8 cellular contexts compared by ENCODE assay signal in the genomic region with DNA sequence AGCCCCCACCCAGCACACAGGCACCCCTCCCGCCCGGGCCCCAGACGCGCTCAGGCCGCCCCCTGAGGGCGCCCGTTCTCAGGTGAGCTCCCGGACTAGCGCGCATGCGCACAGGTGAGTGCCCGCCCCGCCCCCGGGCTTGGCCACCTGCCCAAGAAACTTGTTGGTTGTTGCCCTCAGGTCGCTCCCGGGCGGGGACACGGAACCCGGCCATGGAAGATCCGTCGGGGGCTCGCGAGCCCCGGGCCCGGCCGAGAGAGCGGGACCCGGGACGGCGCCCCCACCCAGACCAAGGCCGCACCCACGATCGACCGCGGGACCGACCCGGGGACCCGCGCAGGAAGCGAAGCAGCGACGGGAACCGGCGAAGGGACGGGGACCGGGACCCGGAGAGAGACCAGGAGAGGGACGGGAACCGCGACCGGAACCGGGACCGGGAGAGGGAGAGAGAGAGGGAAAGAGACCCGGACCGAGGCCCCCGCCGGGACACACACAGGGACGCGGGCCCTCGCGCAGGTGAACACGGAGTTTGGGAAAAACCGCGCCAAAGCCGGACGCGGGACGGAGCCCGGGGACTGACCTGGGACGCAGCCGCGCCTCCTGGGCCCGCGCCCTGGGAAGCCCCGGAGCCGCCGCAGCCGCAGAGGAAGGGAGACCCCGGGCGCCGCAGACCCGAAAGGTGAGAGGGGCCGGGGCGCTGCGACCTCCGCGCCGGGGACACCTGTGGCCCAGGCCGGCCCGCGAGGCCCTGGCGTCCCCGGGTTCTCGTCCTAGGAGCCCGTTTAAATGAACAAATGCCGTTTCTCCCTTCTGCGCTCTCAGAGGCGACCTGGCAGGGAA. TPM values are rescaled to one million over a fixed set of nuclear protein-coding genes. Genes with fewer than 3 reads are reported as not detected.
DNase-seq lines count a peak whose midpoint lies in the region; ATAC-seq, FAIRE-seq and TF ChIP-seq lines count a peak whose summit lies in the region.

A gene with protein sequence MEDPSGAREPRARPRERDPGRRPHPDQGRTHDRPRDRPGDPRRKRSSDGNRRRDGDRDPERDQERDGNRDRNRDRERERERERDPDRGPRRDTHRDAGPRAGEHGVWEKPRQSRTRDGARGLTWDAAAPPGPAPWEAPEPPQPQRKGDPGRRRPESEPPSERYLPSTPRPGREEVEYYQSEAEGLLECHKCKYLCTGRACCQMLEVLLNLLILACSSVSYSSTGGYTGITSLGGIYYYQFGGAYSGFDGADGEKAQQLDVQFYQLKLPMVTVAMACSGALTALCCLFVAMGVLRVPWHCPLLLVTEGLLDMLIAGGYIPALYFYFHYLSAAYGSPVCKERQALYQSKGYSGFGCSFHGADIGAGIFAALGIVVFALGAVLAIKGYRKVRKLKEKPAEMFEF (plus strand): TSS at position 167 of the 840 bp plus-strand sequence. CDS start 46 bp downstream, at position 213.

- ATAC-seq in GM19463 (IDR thresholded peaks at IDR 0.05; ENCODE audit: unreplicated experiment) (no peak), GM21619 (IDR thresholded peaks at IDR 0.05; ENCODE audit: unreplicated experiment) (no peak)

- no peak within 1 kb of the TSS for H3K27ac ChIP-seq in stomach smooth muscle (ENCODE audit: low read length)

- peaks cover 6% of the 10 kb centered on the region for H3K4me1 ChIP-seq in stomach smooth muscle (ENCODE audit: control insufficient read depth, insufficient read depth, low read length)

- FAIRE-seq in GM12892 (lab: Jason Lieb, UNC): no peak

- TF ChIP-seq POLR2A in GM12892 (IDR thresholded peaks at IDR 0.05; ENCODE audit: low read depth, low read length): no peak

- no peaks in the 10 kb centered on the region for H3K9me3 ChIP-seq in stomach smooth muscle (ENCODE audit: control insufficient read depth in 2 of 2, low read length in 2 of 2)

- no peaks in the 10 kb centered on the region for H3K36me3 ChIP-seq in stomach smooth muscle (ENCODE audit: control insufficient read depth in 2 of 2, insufficient read depth in 2 of 2, low read length in 2 of 2)

- H3K9ac ChIP-seq in stomach smooth muscle (ENCODE audit: low read length in 2 of 2): no peak within 1 kb of the TSS

- peaks cover 19 to 32% of the 10 kb centered on the region in 2 donors for H3K27me3 ChIP-seq in stomach smooth muscle (ENCODE audit: control insufficient read depth in 1 of 2, insufficient read depth in 2 of 2, low read length in 2 of 2)

- DNase-seq in GM12892 (ENCODE audit: insufficient read length) (peak; percentile 32), NCI-H526 treated with DMSO at 0.1 percent for 48 hours (lab: John Stamatoyannopoulos, UW) (peak; percentile 49), astrocyte of the hippocampus (ENCODE audit: low read depth, low spot score) (peak; percentile 23), kidney tubule cell (ENCODE audit: low spot score) (peak; percentile 81), MV-4-11 (lab: John Stamatoyannopoulos, UW) (no peak)

- H3K4me3 ChIP-seq in stomach smooth muscle (ENCODE audit: low read length in 2 of 2): peak within 1 kb of the TSS; percentile 19 to 63

RNA-seq across cellular contexts. Expression of the gene that starts here (rescaled TPM):
- polyA plus RNA-seq in GM12892 (2012; ENCODE audit: missing spikeins): 0.17 TPM
